8 cellular contexts compared by ENCODE assay signal in genomic region chrX:11341274-11342256, GRCh38. TPM values are rescaled to one million over a fixed set of nuclear protein-coding genes. Genes with fewer than 3 reads are reported as not detected.
DNase-seq lines count a peak whose midpoint lies in the region; ATAC-seq and TF ChIP-seq lines count a peak whose summit lies in the region.

No MANE protein-coding gene starts in this region.

- H3K9me3 ChIP-seq in BE2C, result no peaks in the 10 kb centered on the region

- H3K9me3 Mint-ChIP-seq in Calu3 (ENCODE audit: low read depth, unreplicated experiment), result no peaks in the 10 kb centered on the region
- H3K9me3 Mint-ChIP-seq in stimulated activated effector memory CD8-positive, alpha-beta T cell treated with anti-CD3 and anti-CD28 coated beads, Interleukin-12 subunit alpha, Interleukin-12 subunit beta, amount 100 ng/mL, for 72 hours, result peaks cover 4% of the 10 kb centered on the region

- TF ChIP-seq CTCF in Calu3 (IDR thresholded peaks at IDR 0.05; ENCODE audit: unreplicated experiment) (no peak), lower leg skin (IDR thresholded peaks at IDR 0.05) (no peak), BE2C (IDR thresholded peaks at IDR 0.05; ENCODE audit: low read depth, low read length) (no peak)

- ATAC-seq in GM21360 (IDR thresholded peaks at IDR 0.05; ENCODE audit: unreplicated experiment), result peak; percentile 84
- ATAC-seq in HG03575 (IDR thresholded peaks at IDR 0.05; ENCODE audit: extremely low read depth, insufficient number of reproducible peaks, low FRiP score, unreplicated experiment), result peak; percentile 73
- no peak for ATAC-seq in stimulated activated effector memory CD8-positive, alpha-beta T cell treated with anti-CD3 and anti-CD28 coated beads, Interleukin-12 subunit alpha, Interleukin-12 subunit beta, amount 100 ng/mL, for 72 hours

- H3K36me3 ChIP-seq in BE2C, result no peaks in the 10 kb centered on the region

- H3K36me3 Mint-ChIP-seq in Calu3 (ENCODE audit: insufficient read depth, unreplicated experiment), result peaks cover 4% of the 10 kb centered on the region
- H3K36me3 Mint-ChIP-seq in stimulated activated effector memory CD8-positive, alpha-beta T cell treated with anti-CD3 and anti-CD28 coated beads, Interleukin-12 subunit alpha, Interleukin-12 subunit beta, amount 100 ng/mL, for 72 hours, result no peaks in the 10 kb centered on the region

- 16 to 41% methylated on average over 11 of the region's 11 CpGs for WGBS in lower leg skin, 2 donors

- H3K4me3 Mint-ChIP-seq in Calu3 (ENCODE audit: low read depth, unreplicated experiment), result no peak overlapping the region
- H3K4me3 Mint-ChIP-seq in stimulated activated effector memory CD8-positive, alpha-beta T cell treated with anti-CD3 and anti-CD28 coated beads, Interleukin-12 subunit alpha, Interleukin-12 subunit beta, amount 100 ng/mL, for 72 hours, result no peak overlapping the region

- no TSS peak for BruUV-seq in Calu3 (replicated peaks; lab: Mats Ljungman, UMichigan)

- peak overlapping the region; percentile 64 for H3K27ac Mint-ChIP-seq in Calu3 (ENCODE audit: unreplicated experiment)
- no peak overlapping the region for H3K27ac Mint-ChIP-seq in stimulated activated effector memory CD8-positive, alpha-beta T cell treated with anti-CD3 and anti-CD28 coated beads, Interleukin-12 subunit alpha, Interleukin-12 subunit beta, amount 100 ng/mL, for 72 hours

- TF ChIP-seq POLR2A in lower leg skin (IDR thresholded peaks at IDR 0.05), result no peak

- H3K4me3 ChIP-seq in lower leg skin (ENCODE audit: low read depth, poor library complexity, severe bottlenecking) (no peak overlapping the region), BE2C (ENCODE audit: low read depth, low read length) (no peak overlapping the region)

- H3K4me1 Mint-ChIP-seq in Calu3 (ENCODE audit: low read depth, unreplicated experiment), result peaks cover 16% of the 10 kb centered on the region
- H3K4me1 Mint-ChIP-seq in stimulated activated effector memory CD8-positive, alpha-beta T cell treated with anti-CD3 and anti-CD28 coated beads, Interleukin-12 subunit alpha, Interleukin-12 subunit beta, amount 100 ng/mL, for 72 hours, result no peaks in the 10 kb centered on the region

- intact Hi-C loops in Calu3 (cut with micrococcal nuclease; ENCODE audit: unreplicated experiment) (no loop called here), lower leg skin (cut with DNase I; ENCODE audit: low total_unique reads) (no loop called here)

- H3K27me3 Mint-ChIP-seq in Calu3 (ENCODE audit: unreplicated experiment), result no peaks in the 10 kb centered on the region

- no peaks in the 10 kb centered on the region for H3K4me1 ChIP-seq in BE2C

- CTCF ChIA-PET in Calu3 (lab: Charles Lee), result interaction anchor here (0.6 to 1.1 kb wide), 3 partner anchors 30 to 627 kb away, joined by 4 read pairs; no protein-coding TSS in a partner anchor

- H3K27me3 ChIP-seq in BE2C, result no peaks in the 10 kb centered on the region

- DNase-seq in Calu3 (peak; percentile 49), astrocyte of the hippocampus (ENCODE audit: low read depth, low spot score) (peak; percentile 59), lower leg skin (ENCODE audit: low spot score in 2 of 2) (peak; percentile 69 to 87), NCI-H2227 treated with DMSO at 0.1 percent for 48 hours (lab: John Stamatoyannopoulos, UW) (no peak), BE2C (no peak)
- no peak for DNase-seq in stimulated activated effector memory CD8-positive, alpha-beta T cell treated with anti-CD3 and anti-CD28 coated beads, Interleukin-12 subunit alpha, Interleukin-12 subunit beta, amount 100 ng/mL, for 72 hours (ENCODE audit: low spot score in 2 of 2)

RNA-seq across cellular contexts. Expression of gene AMELX, which starts 48.4 kb away (rescaled TPM):
- total RNA-seq in Calu3 (2022) (not detected in 2 replicates), lower leg skin (not detected)
- polyA plus RNA-seq in BE2C (2012; ENCODE audit: insufficient read depth, insufficient read length, low read depth), result not detected

Comparison
In these comparisons a context has a peak if more than half of its experiments do, and no peak if none do; other contexts are left out.
1. DNase-seq: peak in Calu3 (single experiment), astrocyte of the hippocampus (single experiment) and lower leg skin (2 of 2); none in stimulated activated effector memory CD8-positive, alpha-beta T cell treated with anti-CD3 and anti-CD28 coated beads, Interleukin-12 subunit alpha, Interleukin-12 subunit beta, amount 100 ng/mL, for 72 hours (0 of 2), NCI-H2227 treated with DMSO at 0.1 percent for 48 hours (single experiment) and BE2C (single experiment).